ENCODE assay signal across 13 cellular contexts in the genomic region with DNA sequence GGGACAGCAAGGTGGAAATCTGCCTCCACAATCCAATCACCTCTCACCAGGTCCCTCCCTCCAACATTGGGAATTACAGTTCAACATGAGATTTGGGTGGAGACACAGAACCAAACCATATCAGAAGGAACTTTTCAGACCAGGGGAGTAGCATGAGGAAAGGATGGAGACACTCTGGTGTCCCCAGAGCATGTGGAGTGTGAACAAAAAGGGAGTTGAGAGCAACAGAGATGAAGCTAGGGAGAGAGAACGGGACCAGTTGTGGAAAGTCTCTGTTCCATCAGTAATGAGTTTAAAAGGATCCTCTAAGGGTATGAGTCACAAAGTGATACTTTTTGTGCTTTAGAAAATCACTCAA.
"Had no signal": no experiment of that assay in that cellular context is flagged by ENCODE, and none has a peak within 500 bp of the region (broad histone marks: within the 10 kb centered on the region; RNA-seq: fewer than 3 reads in every experiment).

No MANE protein-coding gene starts in this region.

- H3K9me3 ChIP-seq: transverse colon had no signal

- H3K27me3 Mint-ChIP-seq: activated naive CD8-positive, alpha-beta T cell treated with anti-CD3 and anti-CD28 coated beads, Interleukin-2, amount 10 ng/mL, durations not matched to agents 7 days and 5 days had no signal

- H3K27ac Mint-ChIP-seq: naive B cell had no signal

- H3K4me3 ChIP-seq: dorsolateral prefrontal cortex, lung, skin epidermis, transverse colon had no signal

- H3K4me1 Mint-ChIP-seq: naive B cell had no signal

- H3K27me3 ChIP-seq: dorsolateral prefrontal cortex, transverse colon had no signal

- H3K4me1 ChIP-seq: transverse colon had no signal

- H3K27ac ChIP-seq: dorsolateral prefrontal cortex, transverse colon had no signal

- H3K4me3 Mint-ChIP-seq: activated naive CD8-positive, alpha-beta T cell treated with anti-CD3 and anti-CD28 coated beads, Interleukin-2, amount 10 ng/mL, durations not matched to agents 7 days and 5 days; naive B cell; T-helper 2 cell treated with Interferon-gamma antibody and Interleukin-4, amounts not matched to agents 5 μg/mL and 100 μg/mL, for 36 hours had no signal

- H3K36me3 ChIP-seq: transverse colon had no signal

- DNase-seq: activated CD4-positive, alpha-beta T cell treated with anti-CD3 and anti-CD28 coated beads, Interleukin-2, amount 50 U/mL, for 4 hours; activated CD8-positive, alpha-beta memory T cell treated with anti-CD3 and anti-CD28 coated beads, Interleukin-2, amount 50 U/mL, for 4 hours; activated naive CD8-positive, alpha-beta T cell treated with anti-CD3 and anti-CD28 coated beads, Interleukin-2, amount 10 ng/mL, durations not matched to agents 7 days and 5 days; aorta; dorsolateral prefrontal cortex; naive B cell; posterior cingulate gyrus; substantia nigra; transverse colon had no signal

- ATAC-seq: esophagus mucosa had no signal
